In genomic region chr12:50166776-50167025, GRCh38 we compare ENCODE assay signal across 8 cellular contexts. TPM values are rescaled to one million over a fixed set of nuclear protein-coding genes. Genes with fewer than 3 reads are reported as not detected.
DNase-seq lines count a peak whose midpoint lies in the region; ATAC-seq and TF ChIP-seq lines count a peak whose summit lies in the region.

No MANE protein-coding gene starts in this region.

- peak overlapping the region; percentile 69 for H2AFZ ChIP-seq in osteoblast (ENCODE audit: low read length)

- peaks cover 4% of the 10 kb centered on the region for H3K36me3 Mint-ChIP-seq in endothelial cell (ENCODE audit: low read depth, unreplicated experiment)

- H3K27me3 Mint-ChIP-seq in endothelial cell (ENCODE audit: unreplicated experiment), result peaks cover 8% of the 10 kb centered on the region

- ATAC-seq in HG02759 (IDR thresholded peaks at IDR 0.05; ENCODE audit: unreplicated experiment), result no peak

- peak overlapping the region; percentile 89 for H3K27ac Mint-ChIP-seq in endothelial cell (ENCODE audit: unreplicated experiment)

- TF ChIP-seq CTCF in 22Rv1 (IDR thresholded peaks at IDR 0.05) (no peak), endothelial cell (IDR thresholded peaks at IDR 0.05; ENCODE audit: unreplicated experiment) (no peak), osteoblast (IDR thresholded peaks at IDR 0.05; ENCODE audit: extremely low read depth, low read depth, low read length) (no peak)

- H3K27me3 ChIP-seq in osteoblast (ENCODE audit: insufficient read depth, low read length), result no peaks in the 10 kb centered on the region

- peaks cover 18% of the 10 kb centered on the region for H3K4me1 Mint-ChIP-seq in endothelial cell (ENCODE audit: unreplicated experiment)

- H3K4me1 ChIP-seq in osteoblast (ENCODE audit: insufficient read depth, low read length), result peaks cover 12% of the 10 kb centered on the region

- peak; percentile 18 for DNase-seq in HCEC 1CT
- peak; percentile 39 to 57 for DNase-seq in activated CD4-positive, alpha-beta T cell treated with anti-CD3 and anti-CD28 coated beads for 4 hours
- no peak for DNase-seq in endothelial cell (ENCODE audit: low spot score)
- DNase-seq in osteoblast (ENCODE audit: insufficient read length, low spot score, missing footprints), result no peak
- no peak for DNase-seq in DMS153 treated with DMSO at 0.1 percent for 48 hours (lab: John Stamatoyannopoulos, UW; ENCODE audit: unreplicated experiment)
- DNase-seq in NCI-H128 (lab: John Stamatoyannopoulos, UW; ENCODE audit: unreplicated experiment), result no peak

- peaks cover 8% of the 10 kb centered on the region for H4K20me1 ChIP-seq in osteoblast (ENCODE audit: insufficient read depth, low read length)

- H3K79me2 ChIP-seq in osteoblast (ENCODE audit: insufficient read depth, low read length), result peaks cover 53% of the 10 kb centered on the region

- H3K4me3 Mint-ChIP-seq in endothelial cell (ENCODE audit: unreplicated experiment), result peak overlapping the region; percentile 98

- H3K9me3 Mint-ChIP-seq in endothelial cell (ENCODE audit: unreplicated experiment), result no peaks in the 10 kb centered on the region

- H3K4me3 ChIP-seq in osteoblast (ENCODE audit: insufficient read depth, low read length), result peak overlapping the region; percentile 85

- no peaks in the 10 kb centered on the region for H3K36me3 ChIP-seq in osteoblast (ENCODE audit: insufficient read depth, low read length)

- H3K9me3 ChIP-seq in osteoblast (ENCODE audit: low read depth, low read length), result no peaks in the 10 kb centered on the region

- peak overlapping the region; percentile 93 for H3K4me2 ChIP-seq in osteoblast (ENCODE audit: insufficient read depth, low read length)

- peak overlapping the region; percentile 71 for H3K27ac ChIP-seq in 22Rv1
- peak overlapping the region; percentile 76 for H3K27ac ChIP-seq in osteoblast (ENCODE audit: low read depth, low read length)

RNA-seq across cellular contexts. Expression of gene CERS5, which starts 0.5 kb away (rescaled TPM):
- total RNA-seq in endothelial cell (ENCODE audit: unreplicated experiment), result 61.7 TPM
- total RNA-seq in osteoblast, result 30.9 and 33.7 TPM in 2 replicates

RNA-seq across cellular contexts. Expression of gene COX14, which starts 54.7 kb away (rescaled TPM):
- total RNA-seq in endothelial cell (ENCODE audit: unreplicated experiment), result 36.4 TPM
- total RNA-seq in osteoblast, result 29.0 and 29.8 TPM in 2 replicates

Comparison
In these comparisons a context has a peak if more than half of its experiments do, and no peak if none do; other contexts are left out.
1. DNase-seq: peak in HCEC 1CT (single experiment) and activated CD4-positive, alpha-beta T cell treated with anti-CD3 and anti-CD28 coated beads for 4 hours (2 of 2); none in endothelial cell (single experiment), osteoblast (single experiment), DMS153 treated with DMSO at 0.1 percent for 48 hours (single experiment) and NCI-H128 (single experiment).